In genomic region chr7:64951250-64951848, GRCh38 we compare ENCODE assay signal across 8 cellular contexts. TPM values are rescaled to one million over a fixed set of nuclear protein-coding genes. Genes with fewer than 3 reads are reported as not detected.
DNase-seq lines count a peak whose midpoint lies in the region; ATAC-seq and TF ChIP-seq lines count a peak whose summit lies in the region.

No MANE protein-coding gene starts in this region.

- intact Hi-C loops in HCT116 (cut with micrococcal nuclease), result loop anchor here (1.0 kb wide), 2 partner anchors 265 to 356 kb away; no protein-coding TSS in a partner anchor

- TF ChIP-seq CTCF in HCT116 (IDR thresholded peaks at IDR 0.05 in 2 of 3, conservative IDR thresholded peaks at IDR 0.05 in 1 of 3; ENCODE audit: borderline replicate concordance in 1 of 3, insufficient read depth in 1 of 3, low read depth in 2 of 3, low read length in 2 of 3) (peak; percentile 49 to 79 (median 73); a peak in 5 of 6 replicates), tibial nerve (IDR thresholded peaks at IDR 0.05) (peak; percentile 68 to 82 (median 79))

- 5 to 6% methylated on average over 1 of the region's 1 CpG for WGBS in tibial nerve, 2 donors

- RAD21 ChIA-PET in HCT116 (lab: Charles Lee; ENCODE audit: low non-redundant PET in 1 of 2, low total read pairs in 2 of 2, uncharacterized antibody in 2 of 2, unreplicated experiment in 2 of 2), result no interaction called here

- H3K36me3 ChIP-seq in HCT116 (ENCODE audit: control insufficient read depth in 1 of 2, insufficient read depth in 2 of 2, low read length in 2 of 2), result no peaks in the 10 kb centered on the region
- H3K36me3 ChIP-seq in tibial nerve, result no peaks in the 10 kb centered on the region

- no peaks in the 10 kb centered on the region for H3K79me2 ChIP-seq in HCT116 (ENCODE audit: insufficient read depth, low read length)

- H3K9me3 ChIP-seq in HCT116 (ENCODE audit: control insufficient read depth in 1 of 2, insufficient read depth in 1 of 2, low read depth in 1 of 2, low read length in 2 of 2), result no peaks in the 10 kb centered on the region
- H3K9me3 ChIP-seq in tibial nerve, result no peaks in the 10 kb centered on the region

- H3K4me3 ChIP-seq in HCT116 (replicated peaks in 1 of 2; ENCODE audit: low read depth in 1 of 2, low read length in 2 of 2) (no peak overlapping the region), tibial nerve (no peak overlapping the region)

- no TSS peak for BruUV-seq in HCT116 (replicated peaks; lab: Mats Ljungman, UMichigan)

- H3K9ac ChIP-seq in HCT116 (ENCODE audit: low read length), result no peak overlapping the region

- ATAC-seq in HCT116, result peak; percentile 62
- ATAC-seq in HG03439 (IDR thresholded peaks at IDR 0.05; ENCODE audit: unreplicated experiment), result no peak
- ATAC-seq in GM21737 (IDR thresholded peaks at IDR 0.05; ENCODE audit: unreplicated experiment), result no peak

- H2AFZ ChIP-seq in HCT116 (ENCODE audit: low read depth, low read length, poor library complexity, severe bottlenecking), result no peak overlapping the region

- DNase-seq in DMS79 (lab: John Stamatoyannopoulos, UW), result peak; percentile 20
- DNase-seq in HCT116 (ENCODE audit: low read depth, low spot score), result peak; percentile 16
- DNase-seq in NCI-H345 (lab: John Stamatoyannopoulos, UW), result peak; percentile 58
- peak; percentile 73 to 82 for DNase-seq in T47D (ENCODE audit: low read depth in 1 of 2, low spot score in 1 of 2)
- peak; percentile 61 for DNase-seq in kidney glomerular epithelial cell (lab: John Stamatoyannopoulos, UW)
- DNase-seq in tibial nerve (ENCODE audit: low spot score in 2 of 2), result peak in 1 of 2 donors; percentile 56

- TF ChIP-seq EP300 in tibial nerve (IDR thresholded peaks at IDR 0.05), result no peak

- peak; percentile 82 for TF ChIP-seq RAD21 in HCT116 (IDR thresholded peaks at IDR 0.05; ENCODE audit: low read depth)

- no peaks in the 10 kb centered on the region for H4K20me1 ChIP-seq in HCT116 (ENCODE audit: insufficient read depth)

- no peak overlapping the region for H3K27ac ChIP-seq in HCT116 (ENCODE audit: low read depth, low read length)
- H3K27ac ChIP-seq in tibial nerve, result no peak overlapping the region

- no peaks in the 10 kb centered on the region for H3K9me2 ChIP-seq in HCT116 (ENCODE audit: insufficient read depth)

- POLR2A ChIA-PET in HCT116 (lab: Charles Lee), result no interaction called here

- no peaks in the 10 kb centered on the region for H3K27me3 ChIP-seq in HCT116 (ENCODE audit: insufficient read depth, low read length)
- H3K27me3 ChIP-seq in tibial nerve, result peaks cover 0 to 23% of the 10 kb centered on the region in 2 donors

- TF ChIP-seq POLR2A in HCT116 (IDR thresholded peaks at IDR 0.05; ENCODE audit: borderline replicate concordance, extremely low read depth, insufficient read depth, insufficient read length) (no peak), tibial nerve (IDR thresholded peaks at IDR 0.05) (no peak)

- H3K4me2 ChIP-seq in HCT116 (ENCODE audit: low read length), result no peak overlapping the region

- CTCF ChIA-PET in HCT116 (lab: Charles Lee), result interaction anchor here (1.3 kb wide), 1 partner anchor 356 kb away, joined by 11 read pairs; no protein-coding TSS in a partner anchor

- no peaks in the 10 kb centered on the region for H3K4me1 ChIP-seq in HCT116 (ENCODE audit: control insufficient read depth in 1 of 2, insufficient read depth in 2 of 2, low read length in 2 of 2)
- peaks cover 0 to 16% (median 9%) of the 10 kb centered on the region in 4 donors for H3K4me1 ChIP-seq in tibial nerve

- in situ Hi-C loops in T47D (cut with HindIII; ENCODE audit: low pct_unique_long_range_greater_than_20kb, low sequenced_read_pairs), result no loop called here

TF ChIP-seq in HCT116, 20 proteins besides CTCF, POLR2A, EP300 and RAD21:
- TF ChIP-seq EZH2phosphoT487 (IDR thresholded peaks at IDR 0.05; ENCODE audit: borderline replicate concordance) (no peak), ZBTB33 (IDR thresholded peaks at IDR 0.05; ENCODE audit: extremely low read depth, insufficient replicate concordance, low read length) (no peak), POLR2AphosphoS5 (IDR thresholded peaks at IDR 0.05; ENCODE audit: low read depth, low read length) (no peak), SIN3A (IDR thresholded peaks at IDR 0.05; ENCODE audit: low read depth) (no peak), CBX3 (IDR thresholded peaks at IDR 0.05; ENCODE audit: low read depth) (no peak), EGR1 (IDR thresholded peaks at IDR 0.05; ENCODE audit: low read depth) (no peak), FOSL1 (IDR thresholded peaks at IDR 0.05; ENCODE audit: low read depth) (no peak), ZFX (IDR thresholded peaks at IDR 0.05) (no peak), CEBPB (IDR thresholded peaks at IDR 0.05; ENCODE audit: low read depth) (no peak), JUND (IDR thresholded peaks at IDR 0.05) (no peak), REST (IDR thresholded peaks at IDR 0.05; ENCODE audit: low read depth) (no peak), MAX (IDR thresholded peaks at IDR 0.05) (no peak), EZH2 (IDR thresholded peaks at IDR 0.05) (no peak), YY1 (IDR thresholded peaks at IDR 0.05; ENCODE audit: extremely low read depth, insufficient replicate concordance, low read depth, low read length) (no peak)

RNA-seq across cellular contexts. Expression of gene ZNF117, which starts 39.5 kb away (rescaled TPM):
- total RNA-seq in HCT116 (2021; ENCODE audit: unreplicated experiment) (2.5 TPM), tibial nerve (10 to 100 TPM; 15.1 to 22.2 (median 15.4) TPM)
- 0.49 and 0.60 TPM in 2 replicates for polyA plus RNA-seq in HCT116 (2012)

RNA-seq across cellular contexts. Expression of gene ZNF273, which starts 48.3 kb away (rescaled TPM):
- total RNA-seq in HCT116 (2021; ENCODE audit: unreplicated experiment) (6.6 TPM), tibial nerve (10 to 100 TPM in 3 of 4 donors, 1 to 10 TPM in 1; 3.0 to 19.8 (median 13.2) TPM)
- 1.5 and 2.2 TPM in 2 replicates for polyA plus RNA-seq in HCT116 (2012)

RNA-seq across cellular contexts. Expression of gene ERV3-1, which starts 55.1 kb away (rescaled TPM):
- total RNA-seq in HCT116 (2021; ENCODE audit: unreplicated experiment) (7.2 TPM), tibial nerve (10 to 100 TPM; 19.2 to 33.9 (median 19.7) TPM)
- 5.0 and 6.4 TPM in 2 replicates for polyA plus RNA-seq in HCT116 (2012)
